In the genomic region with DNA sequence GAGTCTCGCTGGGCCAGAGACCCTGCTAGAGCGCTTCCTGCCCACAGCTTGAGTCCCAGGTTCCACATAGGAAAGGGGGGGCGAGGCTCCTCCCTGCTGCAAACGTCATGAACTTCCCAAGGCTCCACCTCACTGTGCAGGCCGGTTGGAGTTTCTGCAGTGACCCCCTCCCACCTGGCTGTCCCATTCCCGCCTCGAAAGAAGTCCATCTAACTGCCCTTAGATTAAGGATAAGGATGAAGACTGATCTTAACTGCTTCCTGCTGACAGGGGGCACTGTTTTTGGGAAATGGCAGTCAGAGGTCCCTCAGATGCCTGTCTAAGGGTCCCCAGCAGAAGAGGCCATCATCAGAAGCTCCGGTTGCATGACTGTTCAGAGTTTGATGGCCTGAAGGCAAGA, we compare ENCODE assay signal across 1 cellular context.
TF ChIP-seq lines count a peak whose summit lies in the region.

No MANE protein-coding gene starts in this region.

TF ChIP-seq in K562, 482 proteins besides CTCF, POLR2A, EP300 and RAD21 (continued from another document):
- TF ChIP-seq SLC30A9 (CRISPR knock-in tag; IDR thresholded peaks at IDR 0.05) (no peak), ZNF780A (CRISPR knock-in tag; IDR thresholded peaks at IDR 0.05) (no peak), YY1 (IDR thresholded peaks at IDR 0.05; ENCODE audit: borderline replicate concordance in 1 of 3, control insufficient read depth in 1 of 3, extremely low read depth in 1 of 3, insufficient read depth in 3 of 3, insufficient read length in 1 of 3, insufficient replicate concordance in 2 of 3, low read depth in 1 of 3, low read length in 2 of 3) (no peak), KLF10 (CRISPR knock-in tag; IDR thresholded peaks at IDR 0.05) (no peak), SMARCA4 (IDR thresholded peaks at IDR 0.05) (no peak), MAZ (CRISPR knock-in tag; conservative IDR thresholded peaks at IDR 0.05 in 1 of 2, IDR thresholded peaks at IDR 0.05 in 1 of 2) (no peak), ZNF77 (CRISPR knock-in tag; IDR thresholded peaks at IDR 0.05) (no peak), PTRF (tag; IDR thresholded peaks at IDR 0.05) (no peak), TBL1XR1 (IDR thresholded peaks at IDR 0.05; ENCODE audit: low read length in 2 of 2) (no peak), TSC22D4 (tag; IDR thresholded peaks at IDR 0.05) (no peak)
